Comparison of ENCODE assay signal across 8 cellular contexts in the genomic region with DNA sequence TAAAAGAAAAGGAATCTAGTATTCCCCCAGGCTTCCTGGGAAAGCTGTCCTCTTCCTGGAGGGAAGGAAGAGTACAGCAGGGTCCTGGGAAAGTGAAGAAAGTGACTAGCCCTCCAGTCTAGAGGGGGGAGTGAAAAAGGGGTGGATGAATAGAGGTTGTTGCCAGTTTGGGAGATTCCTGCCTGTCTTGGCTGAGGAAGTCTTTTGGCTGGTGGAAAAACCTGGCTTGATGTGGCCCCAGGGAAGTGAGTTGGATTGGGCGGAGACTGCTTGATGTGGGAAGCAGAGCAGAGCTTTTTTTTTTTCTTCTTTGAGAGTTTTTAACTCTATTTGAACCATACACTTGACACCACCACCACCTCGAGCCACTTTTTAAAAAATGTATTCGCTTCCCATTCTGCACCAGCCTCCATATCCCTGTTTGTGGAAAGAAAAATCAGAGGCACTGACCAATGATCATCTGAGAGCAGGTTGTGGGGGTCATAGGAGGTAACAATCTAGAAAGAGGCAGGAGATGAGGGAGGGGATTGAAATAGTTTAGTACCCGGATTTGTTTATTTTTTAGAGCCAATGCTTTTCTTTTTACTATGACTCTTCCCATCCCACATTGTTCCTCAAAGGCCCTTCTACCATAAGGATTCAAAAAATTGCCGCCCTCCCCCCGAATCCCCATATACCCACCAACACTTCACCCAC.
DNase-seq lines count a peak whose midpoint lies in the region; ATAC-seq and TF ChIP-seq lines count a peak whose summit lies in the region.

No MANE protein-coding gene starts in this region.

- H3K4me3 ChIP-seq in fibroblast of mammary gland (ENCODE audit: control insufficient read depth, low read depth, low read length): peak overlapping the region; percentile 72

- peaks cover 52% of the 10 kb centered on the region for H3K36me3 Mint-ChIP-seq in nephron (ENCODE audit: low read depth)

- peaks cover 4% of the 10 kb centered on the region for H3K27me3 Mint-ChIP-seq in nephron (ENCODE audit: low read depth)

- TF ChIP-seq CTCF in fibroblast of mammary gland (conservative IDR thresholded peaks at IDR 0.05; ENCODE audit: control insufficient read depth, insufficient read depth, low read depth, low read length) (no peak), nephron (IDR thresholded peaks at IDR 0.05; ENCODE audit: unreplicated experiment in 3 of 3) (no peak)

- peak overlapping the region; percentile 92 to 98 (median 97) for H3K27ac Mint-ChIP-seq in nephron

- H3K4me1 Mint-ChIP-seq in nephron: peaks cover 42% of the 10 kb centered on the region

- peak overlapping the region; percentile 83 to 91 (median 88) for H3K4me3 Mint-ChIP-seq in nephron

- H3K9me3 Mint-ChIP-seq in nephron: no peaks in the 10 kb centered on the region

- DNase-seq in NCI-H2107 treated with DMSO at 0.1 percent for 48 hours (lab: John Stamatoyannopoulos, UW; ENCODE audit: unreplicated experiment): peak; percentile 39
- no peak for DNase-seq in NCI-H2107 (lab: John Stamatoyannopoulos, UW)
- peak; percentile 46 for DNase-seq in SW480 (ENCODE audit: low spot score)
- DNase-seq in fibroblast of mammary gland (ENCODE audit: low read depth): peak; percentile 60
- no peak for DNase-seq in NOMO-1 treated with DMSO at 0.1 percent for 48 hours (lab: John Stamatoyannopoulos, UW; ENCODE audit: unreplicated experiment)

- no peak for ATAC-seq in HG03196 (IDR thresholded peaks at IDR 0.05; ENCODE audit: unreplicated experiment)
- ATAC-seq in GM21619 (IDR thresholded peaks at IDR 0.05; ENCODE audit: unreplicated experiment): no peak

Comparison
In these comparisons a context has a peak if more than half of its experiments do, and no peak if none do; other contexts are left out.
1. DNase-seq: peak in NCI-H2107 treated with DMSO at 0.1 percent for 48 hours (single experiment), SW480 (single experiment) and fibroblast of mammary gland (single experiment); none in NCI-H2107 (single experiment) and NOMO-1 treated with DMSO at 0.1 percent for 48 hours (single experiment).